In the genomic region with DNA sequence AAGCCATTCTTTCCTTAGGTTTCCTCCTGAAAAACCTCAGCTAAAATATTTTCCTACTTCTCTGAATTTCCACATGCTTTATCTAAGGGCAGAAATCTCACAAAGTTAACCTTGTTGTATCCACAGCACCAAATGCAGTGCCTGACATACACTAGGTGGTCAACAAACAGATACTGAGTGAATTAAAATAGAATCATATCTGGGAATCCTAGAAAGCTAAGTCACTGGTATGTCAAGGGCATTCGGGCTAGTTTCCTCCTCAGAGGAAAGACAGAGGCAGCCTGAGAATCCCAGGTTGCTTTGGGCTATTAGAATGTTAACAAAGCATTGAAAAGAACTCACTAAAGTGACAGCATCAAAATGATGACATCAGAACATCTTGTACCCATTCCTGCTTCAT, we compare ENCODE assay signal across 35 cellular contexts.
"Had no signal": no experiment of that assay in that cellular context is flagged by ENCODE, and none has a peak within 500 bp of the region (broad histone marks: within the 10 kb centered on the region; RNA-seq: fewer than 3 reads in every experiment).

No MANE protein-coding gene starts in this region.

- DNase-seq: activated B cell treated with CpG ODN at 0.5 μM for 24 hours; activated CD4-positive, alpha-beta memory T cell treated with anti-CD3 and anti-CD28 coated beads for 36 hours; activated CD4-positive, alpha-beta T cell treated with anti-CD3 and anti-CD28 coated beads for 4 hours; activated CD4-positive, alpha-beta T cell treated with anti-CD3 and anti-CD28 coated beads, Interleukin-2, amount 10 ng/mL, durations not matched to agents 24 days and 14 days; activated CD4-positive, alpha-beta T cell treated with anti-CD3 and anti-CD28 coated beads, Interleukin-2, amount 50 U/mL, for 1 hour; activated CD4-positive, alpha-beta T cell treated with anti-CD3 and anti-CD28 coated beads, Interleukin-2, amount 50 U/mL, for 4 hours; activated CD4-positive, CD25-positive, alpha-beta regulatory T cell treated with anti-CD3 and anti-CD28 coated beads, Interleukin-2, amount 50 U/mL, for 72 hours; activated CD8-positive, alpha-beta memory T cell treated with anti-CD3 and anti-CD28 coated beads, Interleukin-2, amount 50 U/mL, for 4 hours; activated CD8-positive, alpha-beta T cell treated with anti-CD3 and anti-CD28 coated beads for 36 hours; activated effector memory CD4-positive, alpha-beta T cell treated with anti-CD3 and anti-CD28 coated beads, Interleukin-2, amount 50 U/mL, for 16 hours; activated gamma-delta T cell treated with Interleukin-2 at 50 U/mL for 16 hours; activated naive CD4-positive, alpha-beta T cell; activated naive CD4-positive, alpha-beta T cell treated with anti-CD3 and anti-CD28 coated beads for 36 hours; activated naive CD4-positive, alpha-beta T cell treated with anti-CD3 and anti-CD28 coated beads, Interleukin-2, amount 50 U/mL, for 16 hours; activated naive CD8-positive, alpha-beta T cell treated with anti-CD3 and anti-CD28 coated beads for 36 hours; activated T-cell treated with anti-CD3 and anti-CD28 coated beads for 4 hours; activated T-cell treated with anti-CD3 and anti-CD28 coated beads, Interleukin-2, amount 50 U/mL, for 1 hour; activated T-cell treated with anti-CD3 and anti-CD28 coated beads, Interleukin-2, amount 50 U/mL, for 4 hours; activated T-cell treated with anti-CD3 and anti-CD28 coated beads, Interleukin-2, amount 50 U/mL, for 72 hours; adrenal gland; amniotic stem cell; aorta; body of pancreas; brain microvascular endothelial cell; caudate nucleus; cerebellar nuclear complex; T-helper 1 cell; T-helper 2 cell; T-helper 9 cell had no signal

- H3K27me3 ChIP-seq: adrenal gland, body of pancreas, brain microvascular endothelial cell, breast epithelium had no signal

- H3K36me3 ChIP-seq: adrenal gland, brain microvascular endothelial cell, breast epithelium had no signal

- H3K27ac ChIP-seq: adrenal gland, body of pancreas, brain microvascular endothelial cell, breast epithelium, VCaP had no signal

- FAIRE-seq: astrocyte, TTC549 had no signal

- H3K4me1 ChIP-seq: adrenal gland, body of pancreas, breast epithelium had no signal

- H3K9me3 ChIP-seq: adrenal gland, body of pancreas, breast epithelium had no signal

- ATAC-seq: activated CD8-positive, alpha-beta T cell treated with anti-CD3 and anti-CD28 coated beads for 36 hours; activated naive CD4-positive, alpha-beta T cell treated with anti-CD3 and anti-CD28 coated beads, Interleukin-2, amount 50 U/mL, for 72 hours; activated T-cell treated with anti-CD3 and anti-CD28 coated beads, Interleukin-2, amount 50 U/mL, for 4 hours; activated T-cell treated with anti-CD3 and anti-CD28 coated beads, Interleukin-2, amount 50 U/mL, for 72 hours; activated T-helper 17 cell treated with anti-CD3 and anti-CD28 coated beads, Interleukin-2, amount 50 U/mL, for 72 hours; body of pancreas had no signal

- H3K4me3 ChIP-seq: adrenal gland, body of pancreas, breast epithelium had no signal
